ENCODE assay signal across 8 cellular contexts in the genomic region with DNA sequence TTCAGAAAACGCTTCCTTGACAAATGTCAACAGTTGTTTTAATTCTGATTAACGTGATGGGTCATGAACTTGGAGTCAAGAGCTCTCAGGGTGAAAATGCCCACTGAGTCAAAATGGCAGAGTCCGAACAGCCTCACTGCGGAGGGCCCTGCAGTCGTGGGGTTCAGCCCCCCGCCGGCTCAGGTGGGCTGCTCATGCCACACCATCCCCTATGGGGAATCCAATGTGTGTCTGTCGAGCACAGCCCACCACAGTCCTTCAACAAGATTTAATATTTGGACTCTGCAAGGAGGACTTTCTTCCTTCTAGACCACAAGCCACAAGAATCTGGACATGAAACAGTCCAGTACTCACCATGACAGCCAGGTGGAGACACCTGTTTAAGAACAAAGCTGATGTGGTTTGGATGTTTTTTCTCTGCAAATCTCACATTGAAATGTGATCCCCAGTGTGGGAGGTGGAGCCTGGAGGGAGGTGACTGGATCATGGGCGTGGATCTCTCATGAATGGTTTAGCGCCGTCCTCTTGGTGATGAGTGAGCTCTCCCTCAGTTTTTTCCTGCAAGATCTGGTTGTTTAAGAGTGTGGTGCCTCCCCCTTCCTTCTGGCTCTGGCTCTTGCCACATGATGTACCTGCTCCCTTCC.
DNase-seq lines count a peak whose midpoint lies in the region; ATAC-seq lines count a peak whose summit lies in the region.

No MANE protein-coding gene starts in this region.

- no peaks in the 10 kb centered on the region for H3K4me1 Mint-ChIP-seq in activated naive CD8-positive, alpha-beta T cell treated with anti-CD3 and anti-CD28 coated beads, Interleukin-2, amount 10 ng/mL, durations not matched to agents 7 days and 5 days
- H3K4me1 Mint-ChIP-seq in activated naive CD8-positive, alpha-beta T cell treated with anti-CD3 and anti-CD28 coated beads, Interleukin-2, amount 50 U/mL, for 24 hours: peaks cover 2% of the 10 kb centered on the region

- H3K27ac ChIP-seq in iPS-18a (ENCODE audit: low read length): no peak overlapping the region

- H3K36me3 Mint-ChIP-seq in activated naive CD8-positive, alpha-beta T cell treated with anti-CD3 and anti-CD28 coated beads, Interleukin-2, amount 10 ng/mL, durations not matched to agents 7 days and 5 days: no peaks in the 10 kb centered on the region
- no peaks in the 10 kb centered on the region for H3K36me3 Mint-ChIP-seq in activated naive CD8-positive, alpha-beta T cell treated with anti-CD3 and anti-CD28 coated beads, Interleukin-2, amount 50 U/mL, for 24 hours (ENCODE audit: low read depth)

- no peak for ATAC-seq in activated naive CD8-positive, alpha-beta T cell treated with anti-CD3 and anti-CD28 coated beads, Interleukin-2, amount 10 ng/mL, durations not matched to agents 7 days and 5 days (ENCODE audit: low read depth)
- no peak for ATAC-seq in activated naive CD8-positive, alpha-beta T cell treated with anti-CD3 and anti-CD28 coated beads, Interleukin-2, amount 50 U/mL, for 24 hours
- ATAC-seq in GM19463 (IDR thresholded peaks at IDR 0.05; ENCODE audit: unreplicated experiment) (no peak), HG03520 (IDR thresholded peaks at IDR 0.05; ENCODE audit: unreplicated experiment) (no peak), HG02840 (IDR thresholded peaks at IDR 0.05; ENCODE audit: low FRiP score, unreplicated experiment) (no peak)

- no peak overlapping the region for H3K4me3 Mint-ChIP-seq in activated naive CD8-positive, alpha-beta T cell treated with anti-CD3 and anti-CD28 coated beads, Interleukin-2, amount 10 ng/mL, durations not matched to agents 7 days and 5 days
- H3K4me3 Mint-ChIP-seq in activated naive CD8-positive, alpha-beta T cell treated with anti-CD3 and anti-CD28 coated beads, Interleukin-2, amount 50 U/mL, for 24 hours: no peak overlapping the region

- H3K4me1 ChIP-seq in iPS-18a (ENCODE audit: control insufficient read depth, low read depth, low read length): no peaks in the 10 kb centered on the region

- H3K27me3 ChIP-seq in iPS-18a (ENCODE audit: control insufficient read depth, insufficient read depth, low read length): no peaks in the 10 kb centered on the region

- no peaks in the 10 kb centered on the region for H3K9me3 Mint-ChIP-seq in activated naive CD8-positive, alpha-beta T cell treated with anti-CD3 and anti-CD28 coated beads, Interleukin-2, amount 10 ng/mL, durations not matched to agents 7 days and 5 days
- no peaks in the 10 kb centered on the region for H3K9me3 Mint-ChIP-seq in activated naive CD8-positive, alpha-beta T cell treated with anti-CD3 and anti-CD28 coated beads, Interleukin-2, amount 50 U/mL, for 24 hours

- H3K9me3 ChIP-seq in iPS-18a (ENCODE audit: control insufficient read depth, low read depth, low read length): no peaks in the 10 kb centered on the region

- POLR2A ChIA-PET in activated naive CD8-positive, alpha-beta T cell treated with anti-CD3 and anti-CD28 coated beads, Interleukin-2, amount 10 ng/mL, durations not matched to agents 7 days and 5 days (lab: Charles Lee): no interaction called here

- peak overlapping the region; percentile 14 for H3K4me3 ChIP-seq in iPS-18a (ENCODE audit: low read length)

- H3K27me3 Mint-ChIP-seq in activated naive CD8-positive, alpha-beta T cell treated with anti-CD3 and anti-CD28 coated beads, Interleukin-2, amount 10 ng/mL, durations not matched to agents 7 days and 5 days: peaks cover 2% of the 10 kb centered on the region
- no peaks in the 10 kb centered on the region for H3K27me3 Mint-ChIP-seq in activated naive CD8-positive, alpha-beta T cell treated with anti-CD3 and anti-CD28 coated beads, Interleukin-2, amount 50 U/mL, for 24 hours

- no peaks in the 10 kb centered on the region for H3K36me3 ChIP-seq in iPS-18a (ENCODE audit: control insufficient read depth, low read depth, low read length)

- H3K9ac ChIP-seq in iPS-18a (ENCODE audit: low read length): no peak overlapping the region

- peak; percentile 12 for DNase-seq in activated naive CD8-positive, alpha-beta T cell treated with anti-CD3 and anti-CD28 coated beads, Interleukin-2, amount 10 ng/mL, durations not matched to agents 7 days and 5 days
- DNase-seq in activated naive CD8-positive, alpha-beta T cell treated with anti-CD3 and anti-CD28 coated beads, Interleukin-2, amount 50 U/mL, for 24 hours: no peak
- peak; percentile 58 for DNase-seq in RKO (ENCODE audit: low spot score)
- DNase-seq in activated CD4-positive, CD25-positive, alpha-beta regulatory T cell (lab: John Stamatoyannopoulos, UW): no peak

- no peak overlapping the region for H3K27ac Mint-ChIP-seq in activated naive CD8-positive, alpha-beta T cell treated with anti-CD3 and anti-CD28 coated beads, Interleukin-2, amount 10 ng/mL, durations not matched to agents 7 days and 5 days
- H3K27ac Mint-ChIP-seq in activated naive CD8-positive, alpha-beta T cell treated with anti-CD3 and anti-CD28 coated beads, Interleukin-2, amount 50 U/mL, for 24 hours: no peak overlapping the region

Comparison
In these comparisons a context has a peak if more than half of its experiments do, and no peak if none do; other contexts are left out.
1. DNase-seq: peak in activated naive CD8-positive, alpha-beta T cell treated with anti-CD3 and anti-CD28 coated beads, Interleukin-2, amount 10 ng/mL, durations not matched to agents 7 days and 5 days (single experiment) and RKO (single experiment); none in activated naive CD8-positive, alpha-beta T cell treated with anti-CD3 and anti-CD28 coated beads, Interleukin-2, amount 50 U/mL, for 24 hours (single experiment) and activated CD4-positive, CD25-positive, alpha-beta regulatory T cell (0 of 4).